In genomic region chr20:18981956-18982539, GRCh38 we compare ENCODE assay signal across 2 cellular contexts.
TF ChIP-seq lines count a peak whose summit lies in the region.

No MANE protein-coding gene starts in this region.

TF ChIP-seq in liver, 16 proteins besides CTCF, POLR2A, EP300 and RAD21 (continued from another document):
- TF ChIP-seq REST (IDR thresholded peaks at IDR 0.05): no peak
- TF ChIP-seq, protein P1, sequence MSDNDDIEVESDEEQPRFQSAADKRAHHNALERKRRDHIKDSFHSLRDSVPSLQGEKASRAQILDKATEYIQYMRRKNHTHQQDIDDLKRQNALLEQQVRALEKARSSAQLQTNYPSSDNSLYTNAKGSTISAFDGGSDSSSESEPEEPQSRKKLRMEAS (IDR thresholded peaks at IDR 0.05): no peak

TF ChIP-seq in HepG2, 621 proteins besides CTCF, POLR2A, EP300 and RAD21 (continued from another document):
- TF ChIP-seq, protein P2, sequence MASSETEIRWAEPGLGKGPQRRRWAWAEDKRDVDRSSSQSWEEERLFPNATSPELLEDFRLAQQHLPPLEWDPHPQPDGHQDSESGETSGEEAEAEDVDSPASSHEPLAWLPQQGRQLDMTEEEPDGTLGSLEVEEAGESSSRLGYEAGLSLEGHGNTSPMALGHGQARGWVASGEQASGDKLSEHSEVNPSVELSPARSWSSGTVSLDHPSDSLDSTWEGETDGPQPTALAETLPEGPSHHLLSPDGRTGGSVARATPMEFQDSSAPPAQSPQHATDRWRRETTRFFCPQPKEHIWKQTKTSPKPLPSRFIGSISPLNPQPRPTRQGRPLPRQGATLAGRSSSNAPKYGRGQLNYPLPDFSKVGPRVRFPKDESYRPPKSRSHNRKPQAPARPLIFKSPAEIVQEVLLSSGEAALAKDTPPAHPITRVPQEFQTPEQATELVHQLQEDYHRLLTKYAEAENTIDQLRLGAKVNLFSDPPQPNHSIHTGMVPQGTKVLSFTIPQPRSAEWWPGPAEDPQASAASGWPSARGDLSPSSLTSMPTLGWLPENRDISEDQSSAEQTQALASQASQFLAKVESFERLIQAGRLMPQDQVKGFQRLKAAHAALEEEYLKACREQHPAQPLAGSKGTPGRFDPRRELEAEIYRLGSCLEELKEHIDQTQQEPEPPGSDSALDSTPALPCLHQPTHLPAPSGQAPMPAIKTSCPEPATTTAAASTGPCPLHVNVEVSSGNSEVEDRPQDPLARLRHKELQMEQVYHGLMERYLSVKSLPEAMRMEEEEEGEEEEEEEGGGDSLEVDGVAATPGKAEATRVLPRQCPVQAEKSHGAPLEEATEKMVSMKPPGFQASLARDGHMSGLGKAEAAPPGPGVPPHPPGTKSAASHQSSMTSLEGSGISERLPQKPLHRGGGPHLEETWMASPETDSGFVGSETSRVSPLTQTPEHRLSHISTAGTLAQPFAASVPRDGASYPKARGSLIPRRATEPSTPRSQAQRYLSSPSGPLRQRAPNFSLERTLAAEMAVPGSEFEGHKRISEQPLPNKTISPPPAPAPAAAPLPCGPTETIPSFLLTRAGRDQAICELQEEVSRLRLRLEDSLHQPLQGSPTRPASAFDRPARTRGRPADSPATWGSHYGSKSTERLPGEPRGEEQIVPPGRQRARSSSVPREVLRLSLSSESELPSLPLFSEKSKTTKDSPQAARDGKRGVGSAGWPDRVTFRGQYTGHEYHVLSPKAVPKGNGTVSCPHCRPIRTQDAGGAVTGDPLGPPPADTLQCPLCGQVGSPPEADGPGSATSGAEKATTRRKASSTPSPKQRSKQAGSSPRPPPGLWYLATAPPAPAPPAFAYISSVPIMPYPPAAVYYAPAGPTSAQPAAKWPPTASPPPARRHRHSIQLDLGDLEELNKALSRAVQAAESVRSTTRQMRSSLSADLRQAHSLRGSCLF (CRISPR knock-in tag; IDR thresholded peaks at IDR 0.05; ENCODE audit: borderline replicate concordance): no peak
- TF ChIP-seq ARNT2 (CRISPR knock-in tag; IDR thresholded peaks at IDR 0.05; ENCODE audit: low read depth): no peak
- no peak for TF ChIP-seq GATAD1 (CRISPR knock-in tag; IDR thresholded peaks at IDR 0.05)
- TF ChIP-seq GLI4 (CRISPR knock-in tag; IDR thresholded peaks at IDR 0.05; ENCODE audit: borderline replicate concordance): no peak
TF ChIP-seq in HepG2: peak in this region for 0.
